Comparison of ENCODE assay signal across 28 cellular contexts in genomic region chr4:119232286-119232685, GRCh38.
"Had no signal": no experiment of that assay in that cellular context is flagged by ENCODE, and none has a peak within 500 bp of the region (broad histone marks: within the 10 kb centered on the region; RNA-seq: fewer than 3 reads in every experiment).

No MANE protein-coding gene starts in this region.

- H3K27ac Mint-ChIP-seq: activated naive CD8-positive, alpha-beta T cell; T-helper 17 cell; T-helper 2 cell treated with Interferon-gamma antibody and Interleukin-4, amounts not matched to agents 5 μg/mL and 100 μg/mL, for 36 hours had no signal

- DNase-seq: activated B cell treated with CpG ODN at 0.5 μM for 24 hours; activated CD4-positive, alpha-beta T cell treated with anti-CD3 and anti-CD28 coated beads for 48 hours; activated CD4-positive, alpha-beta T cell treated with anti-CD3 and anti-CD28 coated beads, Interleukin-2, amount 50 U/mL, for 1 hour; activated CD4-positive, alpha-beta T cell treated with anti-CD3 and anti-CD28 coated beads, Interleukin-2, amount 50 U/mL, for 48 hours; activated CD8-positive, alpha-beta memory T cell treated with anti-CD3 and anti-CD28 coated beads for 24 hours; activated CD8-positive, alpha-beta T cell treated with anti-CD3 and anti-CD28 coated beads for 36 hours; activated effector memory CD4-positive, alpha-beta T cell treated with Interleukin-2 at 50 U/mL for 16 hours; activated gamma-delta T cell treated with Interleukin-2 at 50 U/mL for 16 hours; activated naive CD4-positive, alpha-beta T cell treated with anti-CD3 and anti-CD28 coated beads, Interleukin-2, amount 50 U/mL, for 16 hours; activated naive CD4-positive, alpha-beta T cell treated with Interleukin-2 at 50 U/mL for 16 hours; activated T-cell treated with anti-CD3 and anti-CD28 coated beads, Interleukin-2, amount 50 U/mL, for 4 hours; amniotic stem cell; anterior cingulate cortex; body of pancreas; caudate nucleus; colonic mucosa; effector CD8-positive, alpha-beta T cell; esophagus squamous epithelium; foreskin melanocyte; heart right ventricle; T-helper 1 cell; T-helper 17 cell; T1000; WERI-Rb-1 had no signal

- ATAC-seq: activated CD8-positive, alpha-beta T cell treated with anti-CD3 and anti-CD28 coated beads for 36 hours; activated T-cell treated with anti-CD3 and anti-CD28 coated beads, Interleukin-2, amount 50 U/mL, for 4 hours; body of pancreas; gastroesophageal sphincter; T-helper 17 cell had no signal

- H3K36me3 ChIP-seq: colonic mucosa, WERI-Rb-1 had no signal

- FAIRE-seq: endometrium had no signal

- H3K9me3 ChIP-seq: body of pancreas, colonic mucosa, esophagus squamous epithelium, gastroesophageal sphincter had no signal

- H3K27me3 Mint-ChIP-seq: activated B cell treated with CpG ODN at 0.5 μM for 24 hours; activated CD8-positive, alpha-beta T cell treated with anti-CD3 and anti-CD28 coated beads for 36 hours; activated naive CD8-positive, alpha-beta T cell; T-helper 17 cell had no signal

- H3K27ac ChIP-seq: body of pancreas, colonic mucosa, gastroesophageal sphincter, WERI-Rb-1 had no signal

- H3K4me1 ChIP-seq: colonic mucosa had no signal

- H3K4me3 ChIP-seq: body of pancreas, colonic mucosa, esophagus squamous epithelium, gastroesophageal sphincter, heart right ventricle had no signal

- H3K27me3 ChIP-seq: body of pancreas, colonic mucosa, esophagus squamous epithelium, gastroesophageal sphincter, heart right ventricle had no signal

- H3K4me3 Mint-ChIP-seq: activated B cell treated with CpG ODN at 0.5 μM for 24 hours; activated CD8-positive, alpha-beta T cell treated with anti-CD3 and anti-CD28 coated beads for 36 hours; activated naive CD8-positive, alpha-beta T cell; activated T-cell treated with anti-CD3 and anti-CD28 coated beads, Interleukin-2, amount 50 U/mL, for 4 hours; T-helper 17 cell; T-helper 2 cell treated with Interferon-gamma antibody and Interleukin-4, amounts not matched to agents 5 μg/mL and 100 μg/mL, for 36 hours had no signal

- H3K9me3 Mint-ChIP-seq: activated B cell treated with CpG ODN at 0.5 μM for 24 hours; activated CD8-positive, alpha-beta T cell treated with anti-CD3 and anti-CD28 coated beads for 36 hours; activated T-cell treated with anti-CD3 and anti-CD28 coated beads, Interleukin-2, amount 50 U/mL, for 4 hours; T-helper 2 cell treated with Interferon-gamma antibody and Interleukin-4, amounts not matched to agents 5 μg/mL and 100 μg/mL, for 36 hours had no signal
